8 cellular contexts compared by ENCODE assay signal in genomic region chr3:13650210-13651056, GRCh38.
DNase-seq lines count a peak whose midpoint lies in the region; ATAC-seq lines count a peak whose summit lies in the region.

No MANE protein-coding gene starts in this region.

- no peaks in the 10 kb centered on the region for H3K9me3 Mint-ChIP-seq in CD4-positive, alpha-beta memory T cell

- intact Hi-C loops in CD4-positive, alpha-beta memory T cell (cut with micrococcal nuclease), result loop anchor here (10.0 kb wide), 2 partner anchors 474 to 636 kb away; partner anchors contain the start of genes CHCHD4 and TMEM43
- intact Hi-C loops in left colon (cut with DNase I, micrococcal nuclease), result no loop called here

- peaks cover 62% of the 10 kb centered on the region for H3K4me1 ChIP-seq in CD4-positive, alpha-beta memory T cell (ENCODE audit: insufficient read depth, low read length)

- H3K27me3 Mint-ChIP-seq in CD4-positive, alpha-beta memory T cell, result peaks cover 0 to 5% of the 10 kb centered on the region in 2 donors

- H3K36me3 Mint-ChIP-seq in CD4-positive, alpha-beta memory T cell, result no peaks in the 10 kb centered on the region

- H3K4me3 Mint-ChIP-seq in CD4-positive, alpha-beta memory T cell, result peak overlapping the region in 7 of 8 donors; percentile 35 to 81 (median 72)

- H3K4me1 Mint-ChIP-seq in CD4-positive, alpha-beta memory T cell, result peaks cover 18 to 71% (median 48%) of the 10 kb centered on the region in 4 donors

- peak; percentile 59 for ATAC-seq in GM21423 (IDR thresholded peaks at IDR 0.05; ENCODE audit: unreplicated experiment)
- ATAC-seq in left colon, result peak; percentile 81
- ATAC-seq in HG02870 (IDR thresholded peaks at IDR 0.05; ENCODE audit: unreplicated experiment), result no peak

- H3K27ac ChIP-seq in CD4-positive, alpha-beta memory T cell (ENCODE audit: low read depth, low read length), result no peak overlapping the region
- H3K27ac ChIP-seq in caudate nucleus (ENCODE audit: low read depth, low read length), result no peak overlapping the region

- peaks cover under 1% of the 10 kb centered on the region for H3K27me3 ChIP-seq in CD4-positive, alpha-beta memory T cell (ENCODE audit: insufficient read depth, low read length)

- H3K27ac Mint-ChIP-seq in CD4-positive, alpha-beta memory T cell, result peak overlapping the region; percentile 9 to 89 (median 64)

- H3K9me3 ChIP-seq in CD4-positive, alpha-beta memory T cell (ENCODE audit: control insufficient read depth in 1 of 2, low read length in 2 of 2), result no peaks in the 10 kb centered on the region

- CTCF ChIA-PET in CD4-positive, alpha-beta memory T cell (lab: Charles Lee; ENCODE audit: partially characterized antibody), result interaction anchor here (0.7 to 24.7 kb wide), 28 partner anchors 7 to 1301 kb away, joined by 3 to 996 read pairs (median 3); partner anchors contain the start of genes LSM3, WNT7A and XPC

- no peaks in the 10 kb centered on the region for H3K36me3 ChIP-seq in CD4-positive, alpha-beta memory T cell (ENCODE audit: insufficient read depth, low read length)

- POLR2A ChIA-PET in CD4-positive, alpha-beta memory T cell (lab: Charles Lee; ENCODE audit: partially characterized antibody), result interaction anchor here (1.0 to 2.6 kb wide), 2 partner anchors 155 to 170 kb away, joined by 3 to 9 read pairs; partner anchors contain the start of gene HDAC11

- DNase-seq in CD4-positive, alpha-beta memory T cell, result peak; percentile 71 to 82 (median 76)
- DNase-seq in MV-4-11 (lab: John Stamatoyannopoulos, UW), result peak; percentile 42
- DNase-seq in activated CD4-positive, alpha-beta T cell treated with anti-CD3 and anti-CD28 coated beads for 1 hour, result peak; percentile 62
- DNase-seq in caudate nucleus (lab: John Stamatoyannopoulos, UW), result peak in 57 of 61 donors; percentile 10 to 88 (median 58)
- DNase-seq in left colon, result peak; percentile 47 to 77
- peak; percentile 59 for DNase-seq in stimulated activated CD4-positive, alpha-beta T cell treated with anti-CD3 and anti-CD28 coated beads, Interleukin-2, amount 100 ng/mL, for 4 hours (ENCODE audit: low read depth)

- no peak overlapping the region for H3K4me3 ChIP-seq in CD4-positive, alpha-beta memory T cell (ENCODE audit: low read length in 2 of 2)
